Comparison of ENCODE assay signal across 23 cellular contexts in genomic region chr3:189641776-189642175, GRCh38. TPM values are rescaled to one million over a fixed set of nuclear protein-coding genes. Genes with fewer than 3 reads are reported as not detected.
DNase-seq lines count a peak whose midpoint lies in the region; ATAC-seq and TF ChIP-seq lines count a peak whose summit lies in the region.
"Had no signal": no experiment of that assay in that cellular context is flagged by ENCODE, and none has a peak within 500 bp of the region (broad histone marks: within the 10 kb centered on the region; RNA-seq: fewer than 3 reads in every experiment).

No MANE protein-coding gene starts in this region.

- no peak for DNase-seq in activated CD8-positive, alpha-beta memory T cell treated with anti-CD3 and anti-CD28 coated beads, Interleukin-2, amount 10 ng/mL, durations not matched to agents 7 days and 5 days
- no peak for DNase-seq in activated CD8-positive, alpha-beta memory T cell treated with anti-CD3 and anti-CD28 coated beads for 24 hours
- DNase-seq in RWPE1 (ENCODE audit: low spot score) (peak; percentile 42), MG63 (no peak), NCI-H1092 treated with DMSO at 0.1 percent for 48 hours (lab: John Stamatoyannopoulos, UW) (no peak)
- no peak for DNase-seq in stimulated activated naive CD8-positive, alpha-beta T cell treated with anti-CD3 and anti-CD28 coated beads, Interleukin-15, Interleukin-2, amounts not matched to agents 100 U/mL and 50 U/mL, for 24 hours
- no peak for DNase-seq in activated CD4-positive, alpha-beta memory T cell treated with anti-CD3 and anti-CD28 coated beads for 36 hours
- DNase-seq: ACHN; activated CD4-positive, alpha-beta T cell treated with anti-CD3 and anti-CD28 coated beads for 4 hours; activated T-cell treated with anti-CD3 and anti-CD28 coated beads for 4 hours; CD4-positive, alpha-beta memory T cell; DMS79; foreskin fibroblast; naive thymus-derived CD4-positive, alpha-beta T cell; NCI-H2081 treated with DMSO at 0.1 percent for 48 hours; NCI-H69; pancreas; sigmoid colon; T1000 had no signal

- ATAC-seq in activated CD8-positive, alpha-beta memory T cell treated with anti-CD3 and anti-CD28 coated beads, Interleukin-2, amount 10 ng/mL, durations not matched to agents 7 days and 5 days: peak; percentile 49
- ATAC-seq in HG02885 (IDR thresholded peaks at IDR 0.05; ENCODE audit: poor library complexity, unreplicated experiment): peak; percentile 69
- peak; percentile 43 for ATAC-seq in stimulated activated naive CD8-positive, alpha-beta T cell treated with anti-CD3 and anti-CD28 coated beads, Interleukin-15, Interleukin-2, amounts not matched to agents 100 U/mL and 50 U/mL, for 24 hours
- ATAC-seq: naive thymus-derived CD4-positive, alpha-beta T cell; Panc1; pancreas had no signal

- H3K27me3 Mint-ChIP-seq in activated CD8-positive, alpha-beta memory T cell treated with anti-CD3 and anti-CD28 coated beads, Interleukin-2, amount 10 ng/mL, durations not matched to agents 7 days and 5 days: peaks cover 2% of the 10 kb centered on the region
- no peaks in the 10 kb centered on the region for H3K27me3 Mint-ChIP-seq in activated CD4-positive, alpha-beta memory T cell treated with anti-CD3 and anti-CD28 coated beads for 36 hours
- H3K27me3 Mint-ChIP-seq: activated naive CD4-positive, alpha-beta T cell treated with anti-CD3 and anti-CD28 coated beads, Interleukin-2, amount 50 U/mL, for 24 hours; CD4-positive, alpha-beta memory T cell; memory B cell; naive thymus-derived CD4-positive, alpha-beta T cell had no signal

- H3K27ac Mint-ChIP-seq in activated CD8-positive, alpha-beta memory T cell treated with anti-CD3 and anti-CD28 coated beads, Interleukin-2, amount 10 ng/mL, durations not matched to agents 7 days and 5 days: no peak overlapping the region
- no peak overlapping the region for H3K27ac Mint-ChIP-seq in activated CD4-positive, alpha-beta memory T cell treated with anti-CD3 and anti-CD28 coated beads for 36 hours
- H3K27ac Mint-ChIP-seq: activated naive CD4-positive, alpha-beta T cell treated with anti-CD3 and anti-CD28 coated beads, Interleukin-2, amount 50 U/mL, for 24 hours; CD4-positive, alpha-beta memory T cell; memory B cell; naive thymus-derived CD4-positive, alpha-beta T cell had no signal

- POLR2A ChIA-PET in RWPE1 (lab: Yijun Ruan, JAX; ENCODE audit: low non-redundant PET): no interaction called here
- POLR2A ChIA-PET in activated CD4-positive, alpha-beta memory T cell treated with anti-CD3 and anti-CD28 coated beads for 36 hours (lab: Charles Lee): no interaction called here

- no peaks in the 10 kb centered on the region for H3K36me3 ChIP-seq in MG63
- H3K36me3 ChIP-seq: pancreas, sigmoid colon had no signal

- H3K27ac ChIP-seq in RWPE1: no peak overlapping the region
- H3K27ac ChIP-seq: pancreas, sigmoid colon had no signal

- H3K9me3 Mint-ChIP-seq in activated CD8-positive, alpha-beta memory T cell treated with anti-CD3 and anti-CD28 coated beads, Interleukin-2, amount 10 ng/mL, durations not matched to agents 7 days and 5 days (ENCODE audit: low read depth): no peaks in the 10 kb centered on the region
- no peaks in the 10 kb centered on the region for H3K9me3 Mint-ChIP-seq in activated CD4-positive, alpha-beta memory T cell treated with anti-CD3 and anti-CD28 coated beads for 36 hours
- H3K9me3 Mint-ChIP-seq: activated naive CD4-positive, alpha-beta T cell treated with anti-CD3 and anti-CD28 coated beads, Interleukin-2, amount 50 U/mL, for 24 hours had no signal

- H3K9me3 ChIP-seq in MG63: no peaks in the 10 kb centered on the region
- H3K9me3 ChIP-seq: pancreas, sigmoid colon had no signal

- no peak overlapping the region for H3K4me3 Mint-ChIP-seq in activated CD8-positive, alpha-beta memory T cell treated with anti-CD3 and anti-CD28 coated beads, Interleukin-2, amount 10 ng/mL, durations not matched to agents 7 days and 5 days
- H3K4me3 Mint-ChIP-seq in activated CD4-positive, alpha-beta memory T cell treated with anti-CD3 and anti-CD28 coated beads for 36 hours: no peak overlapping the region
- H3K4me3 Mint-ChIP-seq: activated naive CD4-positive, alpha-beta T cell treated with anti-CD3 and anti-CD28 coated beads, Interleukin-2, amount 50 U/mL, for 24 hours; memory B cell; naive thymus-derived CD4-positive, alpha-beta T cell had no signal

- H3K27me3 ChIP-seq in MG63: no peaks in the 10 kb centered on the region
- H3K27me3 ChIP-seq: pancreas, sigmoid colon had no signal

- peaks cover 3% of the 10 kb centered on the region for H3K4me1 Mint-ChIP-seq in activated CD8-positive, alpha-beta memory T cell treated with anti-CD3 and anti-CD28 coated beads, Interleukin-2, amount 10 ng/mL, durations not matched to agents 7 days and 5 days
- peaks cover 3% of the 10 kb centered on the region for H3K4me1 Mint-ChIP-seq in activated CD4-positive, alpha-beta memory T cell treated with anti-CD3 and anti-CD28 coated beads for 36 hours (ENCODE audit: low read depth)
- H3K4me1 Mint-ChIP-seq: activated naive CD4-positive, alpha-beta T cell treated with anti-CD3 and anti-CD28 coated beads, Interleukin-2, amount 50 U/mL, for 24 hours; memory B cell had no signal

- intact Hi-C loops in activated CD4-positive, alpha-beta memory T cell treated with anti-CD3 and anti-CD28 coated beads for 36 hours (cut with micrococcal nuclease): no loop called here

- no peak overlapping the region for H3K4me3 ChIP-seq in MG63
- H3K4me3 ChIP-seq: pancreas, sigmoid colon had no signal

- TF ChIP-seq CTCF in RWPE1 (conservative IDR thresholded peaks at IDR 0.05; ENCODE audit: low read depth): no peak

- CTCF ChIA-PET in activated CD8-positive, alpha-beta memory T cell treated with anti-CD3 and anti-CD28 coated beads, Interleukin-2, amount 10 ng/mL, durations not matched to agents 7 days and 5 days (lab: Charles Lee): no interaction called here
- CTCF ChIA-PET in RWPE1 (lab: Yijun Ruan, JAX): no interaction called here
- CTCF ChIA-PET in activated CD4-positive, alpha-beta memory T cell treated with anti-CD3 and anti-CD28 coated beads for 36 hours (lab: Charles Lee): no interaction called here

- peaks cover 3% of the 10 kb centered on the region for H3K36me3 Mint-ChIP-seq in activated CD8-positive, alpha-beta memory T cell treated with anti-CD3 and anti-CD28 coated beads, Interleukin-2, amount 10 ng/mL, durations not matched to agents 7 days and 5 days
- H3K36me3 Mint-ChIP-seq in activated CD4-positive, alpha-beta memory T cell treated with anti-CD3 and anti-CD28 coated beads for 36 hours: no peaks in the 10 kb centered on the region
- H3K36me3 Mint-ChIP-seq: CD4-positive, alpha-beta memory T cell; memory B cell; naive thymus-derived CD4-positive, alpha-beta T cell had no signal

RNA-seq across cellular contexts. Expression of gene TP63, which starts 10.6 kb away (rescaled TPM):
- 1 to 10 TPM in 1 of 2 experiments, under 1 TPM in 1; 0.58 to 1.1 TPM for total RNA-seq in activated CD8-positive, alpha-beta memory T cell treated with anti-CD3 and anti-CD28 coated beads, Interleukin-2, amount 10 ng/mL, durations not matched to agents 7 days and 5 days
- under 1 TPM; 0.52 to 0.94 TPM for total RNA-seq in activated CD4-positive, alpha-beta memory T cell treated with anti-CD3 and anti-CD28 coated beads for 36 hours
- total RNA-seq in MG63 (2014; rRNA removed; shearing (Covaris generic); ENCODE audit: low replicate concordance): 1.1 and 6.5 TPM in 2 replicates
